Comparison of ENCODE assay signal across 31 cellular contexts in genomic region chr2:207072579-207072978, GRCh38.
A peak's percentile ranks its signal among the peaks of the same experiment; 100 is the strongest.
DNase-seq lines count a peak whose midpoint lies in the region; ATAC-seq, FAIRE-seq and TF ChIP-seq lines count a peak whose summit lies in the region.
"Had no signal": no experiment of that assay in that cellular context is flagged by ENCODE, and none has a peak within 500 bp of the region (broad histone marks: within the 10 kb centered on the region; RNA-seq: fewer than 3 reads in every experiment).

No MANE protein-coding gene starts in this region.

- no peaks in the 10 kb centered on the region for H3K9me3 ChIP-seq in GM12878 (replicated peaks; ENCODE audit: control insufficient read depth, insufficient read depth, low read length)
- H3K9me3 ChIP-seq in HAP-1 = no peaks in the 10 kb centered on the region
- H3K9me3 ChIP-seq: BE2C, pancreas, stomach, tibial artery had no signal

- no peak for DNase-seq in natural killer cell treated with Interleukin-12 subunit alpha and Interleukin-12 subunit beta and Interleukin-15 and Interleukin-18, amount 100 ng/mL, for 72 hours (ENCODE audit: low spot score)
- DNase-seq in natural killer cell = no peak
- peak; percentile 39 to 79 for DNase-seq in NOMO-1 (lab: John Stamatoyannopoulos, UW; ENCODE audit: unreplicated experiment in 2 of 2)
- DNase-seq in GM12878 (ENCODE audit: low read depth, low spot score) = no peak
- DNase-seq in NCI-H774 (lab: John Stamatoyannopoulos, UW) = no peak
- DNase-seq in T-helper 2 cell = no peak
- no peak for DNase-seq in HAP-1 (ENCODE audit: low spot score in 2 of 2)
- DNase-seq in NCI-H2171 (lab: John Stamatoyannopoulos, UW) = no peak
- DNase-seq: activated B cell treated with CpG ODN at 0.5 μM for 24 hours; activated CD4-positive, alpha-beta memory T cell treated with anti-CD3 and anti-CD28 coated beads for 36 hours; activated CD8-positive, alpha-beta memory T cell treated with anti-CD3 and anti-CD28 coated beads, Interleukin-2, amount 50 U/mL, for 4 hours; activated naive CD4-positive, alpha-beta T cell treated with anti-CD3 and anti-CD28 coated beads, Interleukin-2, amount 50 U/mL, for 16 hours; amniotic stem cell; BE2C; brain microvascular endothelial cell; midbrain; naive thymus-derived CD8-positive, alpha-beta T cell; NCI-H1092; NCI-H187; NCI-H526 treated with DMSO at 0.1 percent for 48 hours; pancreas; small intestine; stimulated activated CD4-positive, alpha-beta T cell treated with anti-CD3 and anti-CD28 coated beads, Interleukin-1b, Interleukin-23, amount 100 ng/mL, for 48 hours; stimulated activated CD8-positive, alpha-beta memory T cell treated with anti-CD3 and anti-CD28 coated beads, Interleukin-4, amount 100 ng/mL, for 48 hours; stomach; tibial artery had no signal

- SMC1A ChIA-PET in GM12878 (lab: Charles Lee; ENCODE audit: uncharacterized antibody, unreplicated experiment) = interaction anchor here (0.8 to 2.7 kb wide), 14 partner anchors 9 to 267 kb away, joined by 3 to 11 read pairs (median 3); partner anchors contain the start of gene KLF7

- H3K27me3 ChIP-seq in GM12878 (replicated peaks in 1 of 2; ENCODE audit: control insufficient read depth in 2 of 2, insufficient read depth in 2 of 2, low read length in 1 of 2) (no peaks in the 10 kb centered on the region), HAP-1 (ENCODE audit: low read depth) (no peaks in the 10 kb centered on the region)
- H3K27me3 ChIP-seq: BE2C, brain microvascular endothelial cell, stomach, tibial artery had no signal

- TF ChIP-seq CTCF in natural killer cell (IDR thresholded peaks at IDR 0.05) = no peak
- no peak for TF ChIP-seq CTCF in GM12878 (IDR thresholded peaks at IDR 0.05 in 2 of 3, conservative IDR thresholded peaks at IDR 0.05 in 1 of 3; ENCODE audit: control insufficient read depth in 2 of 3, extremely low read depth in 1 of 3, insufficient read depth in 1 of 3, low read depth in 3 of 3, low read length in 3 of 3)

- no peak overlapping the region for H3K27ac ChIP-seq in GM12878 (ENCODE audit: control insufficient read depth, insufficient read depth)
- H3K27ac ChIP-seq: brain microvascular endothelial cell, KMS-11, pancreas, RWPE1, stomach, tibial artery had no signal

- H3K36me3 Mint-ChIP-seq in natural killer cell treated with Interleukin-12 subunit alpha and Interleukin-12 subunit beta and Interleukin-15 and Interleukin-18, amount 100 ng/mL, for 72 hours = peaks cover 4% of the 10 kb centered on the region
- H3K36me3 Mint-ChIP-seq in natural killer cell = no peaks in the 10 kb centered on the region
- H3K36me3 Mint-ChIP-seq: activated CD4-positive, alpha-beta memory T cell treated with anti-CD3 and anti-CD28 coated beads for 36 hours had no signal

- RAD21 ChIA-PET in GM12878 (lab: Charles Lee; ENCODE audit: unreplicated experiment) = interaction anchor here (0.9 to 2.4 kb wide), 7 partner anchors 10 to 260 kb away, joined by 3 to 15 read pairs (median 3); partner anchors contain the start of gene KLF7

- ATAC-seq in natural killer cell treated with Interleukin-12 subunit alpha and Interleukin-12 subunit beta and Interleukin-15 and Interleukin-18, amount 100 ng/mL, for 72 hours = no peak
- ATAC-seq in natural killer cell = no peak
- ATAC-seq in GM12878 = peak; percentile 55
- ATAC-seq: HCT116, pancreas had no signal

- no peak for FAIRE-seq in GM12878 (lab: Jason Lieb, UNC)
- FAIRE-seq: G401.6, keratinocyte, pancreas, small intestine had no signal

- H3K4me1 Mint-ChIP-seq in natural killer cell treated with Interleukin-12 subunit alpha and Interleukin-12 subunit beta and Interleukin-15 and Interleukin-18, amount 100 ng/mL, for 72 hours (ENCODE audit: low read depth in 2 of 2) = peaks cover 22 to 40% of the 10 kb centered on the region in 2 donors
- peaks cover 20 to 22% of the 10 kb centered on the region in 2 donors for H3K4me1 Mint-ChIP-seq in natural killer cell

- no peaks in the 10 kb centered on the region for H3K79me2 ChIP-seq in GM12878 (ENCODE audit: control insufficient read depth, insufficient read depth, low read length)

- no peaks in the 10 kb centered on the region for H4K20me1 ChIP-seq in GM12878 (ENCODE audit: control insufficient read depth, insufficient read depth)

- WGBS in GM12878 (ENCODE audit: insufficient coverage, insufficient replicate concordance, low lambda C conversion rate, missing lambda C conversion rate) = 93% methylated on average over 1 of the region's 1 CpG

- H3K4me2 ChIP-seq in GM12878 (ENCODE audit: control insufficient read depth, insufficient read depth) = no peak overlapping the region; the same call in 1 of the 2 replicates
- H3K4me2 ChIP-seq: KMS-11 had no signal

- H3K4me1 ChIP-seq in GM12878 (ENCODE audit: control insufficient read depth, insufficient read depth, low read length) = peaks cover 23% of the 10 kb centered on the region
- H3K4me1 ChIP-seq in HAP-1 = peaks cover 11% of the 10 kb centered on the region
- H3K4me1 ChIP-seq: pancreas had no signal

- no peak overlapping the region for H2AFZ ChIP-seq in GM12878 (ENCODE audit: control insufficient read depth, low read depth, low read length)

- no TSS peak for BruUV-seq in GM12878 (replicated peaks; lab: Mats Ljungman, UMichigan)

- TF ChIP-seq EP300 in GM12878 (IDR thresholded peaks at IDR 0.05; ENCODE audit: borderline replicate concordance in 1 of 2, control insufficient read depth in 1 of 2, low read depth in 2 of 2, low read length in 2 of 2) = no peak

- in situ Hi-C loops in GM12878 (cut with MboI) = no loop called here
- in situ Hi-C loops in HAP-1 (cut with MboI; ENCODE audit: low sequenced_read_pairs) = no loop called here

- POLR2A ChIA-PET in GM12878 (lab: Charles Lee) = no interaction called here

- CTCF ChIA-PET in GM12878 (lab: Yijun Ruan, JAX) = interaction anchor here (0.8 to 2.4 kb wide), 8 partner anchors 11 to 826 kb away, joined by 3 to 19 read pairs (median 3); partner anchors contain the start of gene CREB1

- H3K27me3 Mint-ChIP-seq in natural killer cell treated with Interleukin-12 subunit alpha and Interleukin-12 subunit beta and Interleukin-15 and Interleukin-18, amount 100 ng/mL, for 72 hours = peaks cover 7 to 12% of the 10 kb centered on the region in 2 donors
- peaks cover 21% of the 10 kb centered on the region in 2 donors for H3K27me3 Mint-ChIP-seq in natural killer cell (ENCODE audit: low read depth in 2 of 2)

- H3K9ac ChIP-seq in GM12878 (ENCODE audit: control insufficient read depth, insufficient read depth, low read length) = no peak overlapping the region
- H3K9ac ChIP-seq: KMS-11 had no signal

- intact Hi-C loops in natural killer cell (cut with micrococcal nuclease) = no loop called here
- intact Hi-C loops in GM12878 (cut with micrococcal nuclease; ENCODE audit: unreplicated experiment) = loop anchor here (10.0 kb wide), 1 partner anchor 268 kb away; no protein-coding TSS in a partner anchor

- peaks cover 6% of the 10 kb centered on the region for H3K9me3 Mint-ChIP-seq in natural killer cell treated with Interleukin-12 subunit alpha and Interleukin-12 subunit beta and Interleukin-15 and Interleukin-18, amount 100 ng/mL, for 72 hours
- H3K9me3 Mint-ChIP-seq in natural killer cell = no peaks in the 10 kb centered on the region
- H3K9me3 Mint-ChIP-seq: activated B cell treated with CpG ODN at 0.5 μM for 24 hours; activated CD4-positive, alpha-beta memory T cell treated with anti-CD3 and anti-CD28 coated beads for 36 hours; naive thymus-derived CD8-positive, alpha-beta T cell had no signal

- no peak for TF ChIP-seq RAD21 in GM12878 (IDR thresholded peaks at IDR 0.05; ENCODE audit: insufficient read depth, low read depth, low read length)

- TF ChIP-seq POLR2A in GM12878 (IDR thresholded peaks at IDR 0.05; ENCODE audit: low read depth, low read length) = no peak

- H3K4me3 ChIP-seq in GM12878 = no peak overlapping the region
- no peak overlapping the region for H3K4me3 ChIP-seq in HAP-1
- H3K4me3 ChIP-seq: pancreas, stomach, tibial artery had no signal

- H3K4me3 Mint-ChIP-seq in natural killer cell treated with Interleukin-12 subunit alpha and Interleukin-12 subunit beta and Interleukin-15 and Interleukin-18, amount 100 ng/mL, for 72 hours = no peak overlapping the region
- no peak overlapping the region for H3K4me3 Mint-ChIP-seq in natural killer cell
- H3K4me3 Mint-ChIP-seq: activated B cell treated with CpG ODN at 0.5 μM for 24 hours; activated CD4-positive, alpha-beta memory T cell treated with anti-CD3 and anti-CD28 coated beads for 36 hours; naive thymus-derived CD8-positive, alpha-beta T cell had no signal

- H3K27ac Mint-ChIP-seq in natural killer cell treated with Interleukin-12 subunit alpha and Interleukin-12 subunit beta and Interleukin-15 and Interleukin-18, amount 100 ng/mL, for 72 hours = peak overlapping the region; percentile 86 to 96
- no peak overlapping the region for H3K27ac Mint-ChIP-seq in natural killer cell
- H3K27ac Mint-ChIP-seq: activated B cell treated with CpG ODN at 0.5 μM for 24 hours; activated CD4-positive, alpha-beta memory T cell treated with anti-CD3 and anti-CD28 coated beads for 36 hours had no signal

- H3K36me3 ChIP-seq in GM12878 (ENCODE audit: control insufficient read depth in 2 of 2, insufficient read depth in 2 of 2, low read length in 1 of 2) = no peaks in the 10 kb centered on the region
- no peaks in the 10 kb centered on the region; the same call in 1 of the 2 replicates for H3K36me3 ChIP-seq in HAP-1 (replicated peaks)
- H3K36me3 ChIP-seq: BE2C, pancreas had no signal

TF ChIP-seq in GM12878, 131 proteins besides CTCF, POLR2A, EP300 and RAD21 (continues in another document):
- TF ChIP-seq SMC3 (IDR thresholded peaks at IDR 0.05; ENCODE audit: borderline replicate concordance, low read length) = no peak
- TF ChIP-seq SPI1 (IDR thresholded peaks at IDR 0.05; ENCODE audit: borderline replicate concordance, insufficient read depth, low read depth, low read length) = peak; percentile 83
- TF ChIP-seq EED (IDR thresholded peaks at IDR 0.05; ENCODE audit: low read depth) = no peak
- TF ChIP-seq MEF2A (IDR thresholded peaks at IDR 0.05; ENCODE audit: insufficient read depth, low read depth, low read length) = 0 out of 2 replicates have a peak, but pooled peaks have one; percentile 11
- TF ChIP-seq CREM (IDR thresholded peaks at IDR 0.05; ENCODE audit: low read depth) = no peak
- TF ChIP-seq RFX5 (IDR thresholded peaks at IDR 0.05; ENCODE audit: low read depth, low read length) = no peak
- no peak for TF ChIP-seq NFXL1 (IDR thresholded peaks at IDR 0.05; ENCODE audit: borderline replicate concordance)
- 0 out of 2 replicates have a peak, but pooled peaks have one; percentile 1 for TF ChIP-seq RUNX3 (IDR thresholded peaks at IDR 0.05; ENCODE audit: low read length)

Comparison
In these comparisons a context has a peak if more than half of its experiments do, and no peak if none do; other contexts are left out.
1. H3K27ac Mint-ChIP-seq: peak in natural killer cell treated with Interleukin-12 subunit alpha and Interleukin-12 subunit beta and Interleukin-15 and Interleukin-18, amount 100 ng/mL, for 72 hours (2 of 2); none in natural killer cell (0 of 2).
2. DNase-seq: peak in NOMO-1 (2 of 2); none in natural killer cell treated with Interleukin-12 subunit alpha and Interleukin-12 subunit beta and Interleukin-15 and Interleukin-18, amount 100 ng/mL, for 72 hours (single experiment), natural killer cell (single experiment), GM12878 (single experiment), NCI-H774 (single experiment), T-helper 2 cell (0 of 5), HAP-1 (0 of 2) and NCI-H2171 (single experiment).